17 cellular contexts compared by ENCODE assay signal in genomic region chr1:220655961-220656720, GRCh38. TPM values are rescaled to one million over a fixed set of nuclear protein-coding genes. Genes with fewer than 3 reads are reported as not detected.
A peak's percentile ranks its signal among the peaks of the same experiment; 100 is the strongest.
DNase-seq lines count a peak whose midpoint lies in the region; ATAC-seq and TF ChIP-seq lines count a peak whose summit lies in the region.
"Had no signal": no experiment of that assay in that cellular context is flagged by ENCODE, and none has a peak within 500 bp of the region (broad histone marks: within the 10 kb centered on the region; RNA-seq: fewer than 3 reads in every experiment).

No MANE protein-coding gene starts in this region.

- no peaks in the 10 kb centered on the region for H3K79me2 ChIP-seq in smooth muscle cell (ENCODE audit: low read depth)

- ATAC-seq in Right ventricle myocardium inferior (no peak), HG02759 (IDR thresholded peaks at IDR 0.05; ENCODE audit: unreplicated experiment) (peak; percentile 28), HG03521 (IDR thresholded peaks at IDR 0.05; ENCODE audit: unreplicated experiment) (peak; percentile 17), GM18861 (IDR thresholded peaks at IDR 0.05; ENCODE audit: unreplicated experiment) (no peak)
- ATAC-seq: CD8-positive, alpha-beta T cell; psoas muscle had no signal

- H3K4me1 ChIP-seq in cardiac muscle cell (ENCODE audit: low read depth) = peaks cover 23% of the 10 kb centered on the region
- no peaks in the 10 kb centered on the region for H3K4me1 ChIP-seq in smooth muscle cell (ENCODE audit: low read depth)
- H3K4me1 ChIP-seq: colonic mucosa, esophagus muscularis mucosa, psoas muscle had no signal

- no peaks in the 10 kb centered on the region for H4K20me1 ChIP-seq in smooth muscle cell (ENCODE audit: low read depth)

- no peak overlapping the region for H2AFZ ChIP-seq in smooth muscle cell (ENCODE audit: low read depth)

- no peak overlapping the region for H3K4me2 ChIP-seq in smooth muscle cell

- H3K36me3 ChIP-seq in cardiac muscle cell (peaks cover 18% of the 10 kb centered on the region), smooth muscle cell (ENCODE audit: low read depth) (peaks cover 4% of the 10 kb centered on the region)
- H3K36me3 ChIP-seq: colonic mucosa, MG63 had no signal

- H3F3A ChIP-seq in smooth muscle cell (ENCODE audit: low read depth) = no peaks in the 10 kb centered on the region

- no peaks in the 10 kb centered on the region for H3K27me3 ChIP-seq in cardiac muscle cell
- H3K27me3 ChIP-seq in smooth muscle cell (ENCODE audit: low read depth) = no peaks in the 10 kb centered on the region
- H3K27me3 ChIP-seq: colonic mucosa, esophagus muscularis mucosa had no signal

- no peak for TF ChIP-seq CTCF in cardiac muscle cell (IDR thresholded peaks at IDR 0.05; ENCODE audit: low read depth, low read length)
- no peak for TF ChIP-seq CTCF in smooth muscle cell (IDR thresholded peaks at IDR 0.05; ENCODE audit: borderline replicate concordance, insufficient read depth, poor library complexity, severe bottlenecking)

- no peak overlapping the region for H3K9ac ChIP-seq in smooth muscle cell (ENCODE audit: low read depth)

- DNase-seq in cardiac muscle cell (ENCODE audit: low read depth in 1 of 2, low spot score in 1 of 2) = no peak
- DNase-seq in Right ventricle myocardium inferior (ENCODE audit: missing footprints) = no peak
- DNase-seq in smooth muscle cell (lab: John Stamatoyannopoulos, UW; ENCODE audit: unreplicated experiment) = no peak
- DNase-seq in NCI-H2081 treated with DMSO at 0.1 percent for 48 hours (lab: John Stamatoyannopoulos, UW) = no peak
- no peak for DNase-seq in HPDE6-E6E7 (ENCODE audit: extremely low spot score)
- DNase-seq: activated T-cell treated with anti-CD3 and anti-CD28 coated beads, Interleukin-2, amount 50 U/mL, for 24 hours; CD8-positive, alpha-beta T cell; colonic mucosa; HFFc6; left ventricle myocardium inferior; MG63; naive B cell; psoas muscle had no signal

- H3K4me3 ChIP-seq in cardiac muscle cell (no peak overlapping the region), smooth muscle cell (no peak overlapping the region)
- H3K4me3 ChIP-seq: colonic mucosa, esophagus muscularis mucosa, left ventricle myocardium inferior, MG63, psoas muscle had no signal

- intact Hi-C loops in Right ventricle myocardium inferior (cut with DNase I) = no loop called here

- no peaks in the 10 kb centered on the region for H3K9me3 ChIP-seq in cardiac muscle cell (ENCODE audit: low read depth)
- H3K9me3 ChIP-seq in smooth muscle cell (replicated peaks; ENCODE audit: low read depth) = no peaks in the 10 kb centered on the region
- H3K9me3 ChIP-seq: colonic mucosa, esophagus muscularis mucosa, left ventricle myocardium inferior, MG63, psoas muscle had no signal

- H3K27ac ChIP-seq in cardiac muscle cell = peak overlapping the region; percentile 84
- no peak overlapping the region for H3K27ac ChIP-seq in smooth muscle cell (ENCODE audit: low read depth)
- H3K27ac ChIP-seq: colonic mucosa, esophagus muscularis mucosa, left ventricle myocardium inferior, psoas muscle had no signal

RNA-seq across cellular contexts. Expression of gene C1orf115, which starts 34.0 kb away (rescaled TPM):
- total RNA-seq in cardiac muscle cell (5.3 and 7.5 TPM in 2 replicates), Right ventricle myocardium inferior (22.4 TPM), smooth muscle cell (0.22 and 1.2 TPM in 2 replicates)
- polyA plus RNA-seq in cardiac muscle cell (5.3 and 9.7 TPM in 2 replicates), smooth muscle cell (0.05 and 1.3 TPM in 2 replicates)

Comparison
In these comparisons a context has a peak if more than half of its experiments do, and no peak if none do; other contexts are left out.
1. ATAC-seq: peak in HG02759 (single experiment) and HG03521 (single experiment); none in Right ventricle myocardium inferior (single experiment) and GM18861 (single experiment).